ENCODE assay signal across 9 cellular contexts in the genomic region with DNA sequence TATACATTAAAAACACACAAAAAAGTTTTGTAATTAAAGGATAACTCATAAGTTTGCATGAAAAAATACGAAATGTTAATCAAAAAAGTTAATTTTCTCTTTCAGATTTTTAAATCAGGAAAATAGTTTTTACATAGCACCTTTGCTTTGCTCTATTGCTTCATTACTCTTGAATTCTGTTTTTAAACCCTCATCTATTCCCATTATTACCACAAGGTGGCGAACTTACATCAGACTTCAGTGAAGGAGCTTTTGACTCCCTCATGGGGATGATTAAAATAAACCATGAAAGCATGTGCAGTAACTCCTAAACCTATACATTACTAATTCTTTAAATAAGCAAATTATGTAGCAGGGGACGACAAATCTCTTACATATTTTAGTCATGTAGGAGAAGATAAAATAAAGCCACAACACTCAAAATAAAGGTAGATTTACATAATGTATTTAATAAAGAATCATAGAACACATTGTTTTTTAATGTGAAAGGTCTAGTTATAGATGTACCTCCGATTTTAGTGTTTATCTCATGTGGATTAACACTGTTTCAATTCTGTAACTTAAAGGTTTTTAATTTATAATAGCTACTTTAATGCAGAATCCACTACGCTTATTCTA.
DNase-seq lines count a peak whose midpoint lies in the region; ATAC-seq and TF ChIP-seq lines count a peak whose summit lies in the region.
"Had no signal": no experiment of that assay in that cellular context is flagged by ENCODE, and none has a peak within 500 bp of the region (broad histone marks: within the 10 kb centered on the region; RNA-seq: fewer than 3 reads in every experiment).

No MANE protein-coding gene starts in this region.

- no peaks in the 10 kb centered on the region for H3K4me1 ChIP-seq in Caco-2
- no peaks in the 10 kb centered on the region for H3K4me1 ChIP-seq in effector memory CD4-positive, alpha-beta T cell (ENCODE audit: control insufficient read depth, insufficient read depth, low read length, poor library complexity, severe bottlenecking)

- no peak overlapping the region for H3K27ac Mint-ChIP-seq in Caco-2 (ENCODE audit: unreplicated experiment)
- H3K27ac Mint-ChIP-seq in activated naive CD8-positive, alpha-beta T cell treated with anti-CD3 and anti-CD28 coated beads for 36 hours: no peak overlapping the region
- H3K27ac Mint-ChIP-seq: T-helper 1 cell treated with Interleukin-12 subunit alpha and Interleukin-12 subunit beta and Interleukin-4 antibody, amounts not matched to agents 30 μg/mL and 1 μg/mL, for 36 hours had no signal

- H3K36me3 ChIP-seq in Caco-2 (ENCODE audit: control insufficient read depth, insufficient read depth, low read length) (no peaks in the 10 kb centered on the region), brain microvascular endothelial cell (replicated peaks) (no peaks in the 10 kb centered on the region)
- H3K36me3 ChIP-seq in effector memory CD4-positive, alpha-beta T cell (ENCODE audit: control insufficient read depth, insufficient read depth, low read length): no peaks in the 10 kb centered on the region

- in situ Hi-C loops in brain microvascular endothelial cell (cut with HindIII; ENCODE audit: low pct_ligation_motif_present, low sequenced_read_pairs): no loop called here

- intact Hi-C loops in Caco-2 (cut with micrococcal nuclease; ENCODE audit: unreplicated experiment): loop anchor here (1.0 to 5.0 kb wide), 2 partner anchors 374 to 1080 kb away; no protein-coding TSS in a partner anchor

- peak; percentile 43 to 47 for TF ChIP-seq CTCF in Caco-2 (IDR thresholded peaks at IDR 0.05; ENCODE audit: insufficient read depth in 1 of 2, low read depth in 1 of 2, low read length in 1 of 2, severe bottlenecking in 1 of 2, unreplicated experiment in 1 of 2)
- TF ChIP-seq CTCF in brain microvascular endothelial cell (IDR thresholded peaks at IDR 0.05; ENCODE audit: low read depth, low read length, missing control alignments): peak; percentile 54

- H3K4me1 Mint-ChIP-seq in Caco-2 (ENCODE audit: low read depth, unreplicated experiment): no peaks in the 10 kb centered on the region
- no peaks in the 10 kb centered on the region for H3K4me1 Mint-ChIP-seq in activated naive CD8-positive, alpha-beta T cell treated with anti-CD3 and anti-CD28 coated beads for 36 hours

- CTCF ChIA-PET in Caco-2 (lab: Charles Lee): no interaction called here

- ATAC-seq in GM19328 (IDR thresholded peaks at IDR 0.05; ENCODE audit: unreplicated experiment) (peak; percentile 73), HG03457 (IDR thresholded peaks at IDR 0.05; ENCODE audit: unreplicated experiment) (peak; percentile 73)

- H3K27me3 Mint-ChIP-seq in Caco-2 (ENCODE audit: insufficient read depth, unreplicated experiment): peaks cover 2% of the 10 kb centered on the region
- H3K27me3 Mint-ChIP-seq in activated naive CD8-positive, alpha-beta T cell treated with anti-CD3 and anti-CD28 coated beads for 36 hours: no peaks in the 10 kb centered on the region

- H3K36me3 Mint-ChIP-seq in Caco-2 (ENCODE audit: insufficient read depth, unreplicated experiment): no peaks in the 10 kb centered on the region
- H3K36me3 Mint-ChIP-seq in activated naive CD8-positive, alpha-beta T cell treated with anti-CD3 and anti-CD28 coated beads for 36 hours: no peaks in the 10 kb centered on the region

- no peak overlapping the region for H3K4me3 Mint-ChIP-seq in Caco-2 (ENCODE audit: unreplicated experiment)
- no peak overlapping the region for H3K4me3 Mint-ChIP-seq in activated naive CD8-positive, alpha-beta T cell treated with anti-CD3 and anti-CD28 coated beads for 36 hours
- H3K4me3 Mint-ChIP-seq: T-helper 1 cell treated with Interleukin-12 subunit alpha and Interleukin-12 subunit beta and Interleukin-4 antibody, amounts not matched to agents 30 μg/mL and 1 μg/mL, for 36 hours had no signal

- H3K4me3 ChIP-seq in Caco-2 (ENCODE audit: low read depth, low read length) (no peak overlapping the region), brain microvascular endothelial cell (ENCODE audit: low read depth, low read length) (no peak overlapping the region)
- no peak overlapping the region for H3K4me3 ChIP-seq in effector memory CD4-positive, alpha-beta T cell (ENCODE audit: insufficient read depth, low read depth, low read length, poor library complexity, severe bottlenecking)

- no peaks in the 10 kb centered on the region for H3K9me3 ChIP-seq in Caco-2
- no peaks in the 10 kb centered on the region for H3K9me3 ChIP-seq in effector memory CD4-positive, alpha-beta T cell (ENCODE audit: control insufficient read depth, low read length)

- BruUV-seq in Caco-2 (replicated peaks; lab: Mats Ljungman, UMichigan): no TSS peak

- POLR2A ChIA-PET in Caco-2 (lab: Charles Lee): no interaction called here

- H3K9me3 Mint-ChIP-seq in Caco-2 (ENCODE audit: unreplicated experiment): no peaks in the 10 kb centered on the region
- H3K9me3 Mint-ChIP-seq in activated naive CD8-positive, alpha-beta T cell treated with anti-CD3 and anti-CD28 coated beads for 36 hours: no peaks in the 10 kb centered on the region
- H3K9me3 Mint-ChIP-seq: T-helper 1 cell treated with Interleukin-12 subunit alpha and Interleukin-12 subunit beta and Interleukin-4 antibody, amounts not matched to agents 30 μg/mL and 1 μg/mL, for 36 hours had no signal

- no peak overlapping the region for H3K27ac ChIP-seq in brain microvascular endothelial cell
- H3K27ac ChIP-seq in effector memory CD4-positive, alpha-beta T cell (ENCODE audit: insufficient read depth, low read length, poor library complexity, severe bottlenecking): no peak overlapping the region

- peak in 1 of 2 experiments; percentile 38 for DNase-seq in Caco-2
- peak; percentile 53 to 78 for DNase-seq in NCI-H524 (lab: John Stamatoyannopoulos, UW)
- peak; percentile 13 for DNase-seq in brain microvascular endothelial cell
- DNase-seq in left kidney (ENCODE audit: low read depth, low spot score): peak; percentile 87
- DNase-seq in effector memory CD4-positive, alpha-beta T cell: no peak
- no peak for DNase-seq in activated naive CD8-positive, alpha-beta T cell treated with anti-CD3 and anti-CD28 coated beads for 36 hours

- H3K27me3 ChIP-seq in Caco-2 (replicated peaks; ENCODE audit: control insufficient read depth, insufficient read depth, low read length) (no peaks in the 10 kb centered on the region), brain microvascular endothelial cell (replicated peaks) (no peaks in the 10 kb centered on the region)
- H3K27me3 ChIP-seq in effector memory CD4-positive, alpha-beta T cell (replicated peaks; ENCODE audit: control insufficient read depth, insufficient read depth, low read length, poor library complexity, severe bottlenecking): no peaks in the 10 kb centered on the region

Comparison
In these comparisons a context has a peak if more than half of its experiments do, and no peak if none do; other contexts are left out.
1. DNase-seq: peak in NCI-H524 (2 of 2), brain microvascular endothelial cell (single experiment) and left kidney (single experiment); none in effector memory CD4-positive, alpha-beta T cell (0 of 3) and activated naive CD8-positive, alpha-beta T cell treated with anti-CD3 and anti-CD28 coated beads for 36 hours (single experiment).